Comparison of ENCODE assay signal across 17 cellular contexts in the genomic region with DNA sequence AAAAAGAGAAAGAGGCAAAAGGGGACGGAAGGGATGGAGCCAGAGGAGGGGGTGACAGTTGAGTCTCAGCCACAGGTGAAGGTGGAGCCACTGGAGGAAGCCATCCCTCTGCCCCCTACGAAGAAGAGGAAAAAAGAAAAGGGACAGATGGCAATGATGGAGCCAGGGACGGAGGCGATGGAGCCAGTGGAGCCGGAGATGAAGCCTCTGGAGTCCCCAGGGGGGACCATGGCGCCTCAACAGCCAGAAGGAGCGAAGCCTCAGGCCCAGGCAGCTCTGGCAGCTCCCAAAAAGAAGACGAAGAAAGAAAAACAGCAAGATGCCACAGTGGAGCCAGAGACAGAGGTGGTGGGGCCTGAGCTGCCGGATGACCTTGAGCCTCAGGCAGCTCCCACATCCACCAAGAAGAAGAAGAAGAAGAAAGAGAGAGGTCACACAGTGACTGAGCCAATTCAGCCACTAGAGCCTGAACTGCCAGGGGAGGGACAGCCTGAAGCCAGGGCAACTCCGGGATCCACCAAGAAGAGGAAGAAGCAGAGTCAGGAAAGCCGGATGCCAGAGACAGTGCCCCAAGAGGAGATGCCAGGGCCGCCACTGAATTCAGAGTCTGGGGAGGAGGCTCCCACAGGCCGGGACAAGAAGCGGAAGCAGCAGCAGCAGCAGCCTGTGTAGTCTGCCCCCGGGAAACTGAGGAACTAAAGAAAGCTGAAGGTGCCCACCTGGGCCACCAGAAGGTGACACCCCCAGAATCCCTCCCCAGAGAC. TPM values are rescaled to one million over a fixed set of nuclear protein-coding genes. Genes with fewer than 3 reads are reported as not detected.
A peak's percentile ranks its signal among the peaks of the same experiment; 100 is the strongest.
DNase-seq lines count a peak whose midpoint lies in the region; ATAC-seq, FAIRE-seq and TF ChIP-seq lines count a peak whose summit lies in the region.
"Had no signal": no experiment of that assay in that cellular context is flagged by ENCODE, and none has a peak within 500 bp of the region (broad histone marks: within the 10 kb centered on the region; RNA-seq: fewer than 3 reads in every experiment).

No MANE protein-coding gene starts in this region.

- intact Hi-C loops in A673 (cut with micrococcal nuclease; ENCODE audit: unreplicated experiment) (no loop called here), K562 (cut with micrococcal nuclease) (no loop called here), prostate gland (cut with DNase I) (no loop called here)

- peak overlapping the region in 1 of 2 experiments; percentile 38; a peak in 2 of 4 replicates for H3K9ac ChIP-seq in K562 (ENCODE audit: insufficient read depth in 1 of 2, low read depth in 2 of 2, low read length in 2 of 2)

- BruUV-seq in A673 (replicated peaks; lab: Mats Ljungman, UMichigan) (TSS peak; percentile 63), K562 (replicated peaks; lab: Mats Ljungman, UMichigan) (no TSS peak)

- H3K27ac ChIP-seq in A673 (ENCODE audit: low read depth, low read length, poor library complexity, severe bottlenecking) (no peak overlapping the region), K562 (ENCODE audit: extremely low read depth, low read depth, low read length) (no peak overlapping the region), prostate gland (no peak overlapping the region)
- H3K27ac ChIP-seq: lower lobe of right lung, tibial artery had no signal

- CTCF ChIA-PET in A673 (lab: Charles Lee) (no interaction called here), K562 (lab: Yijun Ruan, JAX; ENCODE audit: low intra/inter-chr PET ratio) (interaction anchor here (0.6 kb wide), 1 partner anchor 189 kb away, joined by 3 read pairs; no protein-coding TSS in a partner anchor)

- H3K27me3 ChIP-seq in A673 (replicated peaks; ENCODE audit: insufficient read depth, low read depth, low read length, poor library complexity) (no peaks in the 10 kb centered on the region), K562 (ENCODE audit: control insufficient read depth in 2 of 2, insufficient read depth in 2 of 2, low read length in 2 of 2) (no peaks in the 10 kb centered on the region), prostate gland (replicated peaks; ENCODE audit: insufficient read depth) (no peaks in the 10 kb centered on the region)
- H3K27me3 ChIP-seq: tibial artery had no signal

- FAIRE-seq in K562 (lab: Jason Lieb, UNC) = no peak
- FAIRE-seq: bronchial epithelial cell, H1 had no signal

- TF ChIP-seq POLR2A in K562 (conservative IDR thresholded peaks at IDR 0.05) (no peak; the same call in 1 of the 2 replicates), prostate gland (IDR thresholded peaks at IDR 0.05) (no peak)

- no peak overlapping the region for H2AFZ ChIP-seq in K562 (ENCODE audit: low read depth, low read length)

- no peak for DNase-seq in A673 (ENCODE audit: low spot score)
- DNase-seq in GM13976 (ENCODE audit: low spot score) = peak; percentile 6
- DNase-seq in K562 (ENCODE audit: extremely low read depth in 1 of 4, low spot score in 3 of 4) = no peak
- no peak for DNase-seq in prostate gland (ENCODE audit: low spot score)
- DNase-seq in GF-D8 (lab: John Stamatoyannopoulos, UW) = no peak
- DNase-seq in activated CD8-positive, alpha-beta memory T cell treated with anti-CD3 and anti-CD28 coated beads for 24 hours = no peak
- DNase-seq: activated CD4-positive, alpha-beta memory T cell treated with anti-CD3 and anti-CD28 coated beads, Interleukin-2, amount 10 ng/mL, durations not matched to agents 7 days and 5 days; activated gamma-delta T cell treated with Interleukin-2 at 50 U/mL for 16 hours; DMS79 treated with DMSO at 0.1 percent for 48 hours; effector memory CD4-positive, alpha-beta T cell; retina; stimulated activated CD8-positive, alpha-beta memory T cell treated with anti-CD3 and anti-CD28 coated beads, Interleukin-4, amount 100 ng/mL, for 48 hours; tibial artery had no signal

- H3K4me3 ChIP-seq in A673 (ENCODE audit: low read depth, low read length, poor library complexity, severe bottlenecking) (no peak overlapping the region), K562 (no peak overlapping the region), prostate gland (no peak overlapping the region)
- H3K4me3 ChIP-seq: lower lobe of right lung, tibial artery had no signal

- H3K9me3 ChIP-seq in A673 (ENCODE audit: low read depth, low read length, poor library complexity, severe bottlenecking) (no peaks in the 10 kb centered on the region), K562 (replicated peaks; ENCODE audit: control insufficient read depth, insufficient read depth, low read depth, low read length) (no peaks in the 10 kb centered on the region), prostate gland (no peaks in the 10 kb centered on the region)
- H3K9me3 ChIP-seq: lower lobe of right lung, tibial artery had no signal

- peaks cover 2% of the 10 kb centered on the region for H3K4me1 ChIP-seq in A673 (ENCODE audit: insufficient read depth, low read length, poor library complexity, severe bottlenecking)
- H3K4me1 ChIP-seq in K562 (replicated peaks in 1 of 2; ENCODE audit: control insufficient read depth in 2 of 2, insufficient read depth in 2 of 2, low read length in 2 of 2) = peaks cover 7 to 47% of the 10 kb centered on the region in 2 experiments; a peak in 4 of 5 replicates
- peaks cover 9% of the 10 kb centered on the region for H3K4me1 ChIP-seq in prostate gland (replicated peaks)

- H3K4me2 ChIP-seq in K562 (ENCODE audit: insufficient read depth, low read length) = no peak overlapping the region

- peaks cover 16% of the 10 kb centered on the region for H3K36me3 ChIP-seq in A673 (ENCODE audit: insufficient read depth, low read length, poor library complexity, severe bottlenecking)
- H3K36me3 ChIP-seq in K562 (ENCODE audit: control insufficient read depth, insufficient read depth, low read length) = peaks cover 42% of the 10 kb centered on the region; the same call in 2 of the 3 replicates
- H3K36me3 ChIP-seq in prostate gland = peaks cover 0 to 3% of the 10 kb centered on the region in 2 donors

- TF ChIP-seq CTCF in A673 (conservative IDR thresholded peaks at IDR 0.05; ENCODE audit: low read depth, low read length) (no peak), GM13976 (IDR thresholded peaks at IDR 0.05; ENCODE audit: borderline replicate concordance, control extremely low read depth, extremely low read depth, insufficient read depth, missing control alignments) (no peak), K562 (IDR thresholded peaks at IDR 0.05 in 2 of 3, conservative IDR thresholded peaks at IDR 0.05 in 1 of 3; ENCODE audit: insufficient read depth in 2 of 3, low read depth in 1 of 3, low read length in 3 of 3) (no peak), prostate gland (IDR thresholded peaks at IDR 0.05) (no peak)

- H3K9me1 ChIP-seq in K562 (ENCODE audit: control insufficient read depth, insufficient read depth, low read length) = no peaks in the 10 kb centered on the region

- ATAC-seq in K562 = no peak
- ATAC-seq: lower lobe of right lung had no signal

- in situ Hi-C loops in GM13976 (cut with MboI; ENCODE audit: low sequenced_read_pairs, unreplicated experiment) (no loop called here), K562 (cut with MboI) (no loop called here)

- no peak for TF ChIP-seq RAD21 in K562 (CRISPR knock-in tag; conservative IDR thresholded peaks at IDR 0.05 in 1 of 2, IDR thresholded peaks at IDR 0.05 in 1 of 2)

- TF ChIP-seq EP300 in K562 (IDR thresholded peaks at IDR 0.05; ENCODE audit: low read length) = no peak

- WGBS in K562 (ENCODE audit: insufficient coverage, low coverage, missing lambda C conversion rate) = 92% methylated on average over 11 of the region's 15 CpGs
- 84% methylated on average over 15 of the region's 15 CpGs for WGBS in prostate gland

- peaks cover 37% of the 10 kb centered on the region for H3K79me2 ChIP-seq in K562 (ENCODE audit: control insufficient read depth, insufficient read depth, low read length)

- H4K20me1 ChIP-seq in K562 (replicated peaks; ENCODE audit: control insufficient read depth, insufficient read depth, low read length) = no peaks in the 10 kb centered on the region

- POLR2A ChIA-PET in A673 (lab: Charles Lee; ENCODE audit: low non-redundant PET) (no interaction called here), K562 (lab: Yijun Ruan, JAX) (interaction anchor here (0.6 to 0.8 kb wide), 2 partner anchors 21 to 72 kb away, joined by 3 read pairs; no protein-coding TSS in a partner anchor)

RNA-seq across cellular contexts. Expression of a gene that starts 2.6 kb away (rescaled TPM):
- total RNA-seq in A673 (2021) (23.2 and 30.1 TPM in 2 replicates), K562 (2014; rRNA removed) (36.6 and 50.6 TPM in 2 replicates), K562 (2014; rRNA removed; fragmentation: Illumina TruSeq; extraction: Trizol) (19.7 and 22.7 TPM in 2 replicates), K562 (2015; rRNA removed; fragmentation: Illumina TruSeq; extraction: Trizol) (50.1 and 51.0 TPM in 2 replicates), K562 (2021) (27.4 and 32.1 TPM in 2 replicates), prostate gland (1 to 10 TPM; 6.6 to 8.9 TPM)
- total RNA-seq in K562 (2011; cell fraction: chromatin; rRNA removed; ENCODE audit: low replicate concordance) = 7.5 and 14.6 TPM in 2 replicates
- total RNA-seq in K562 (2011; cell fraction: nucleolus; rRNA removed) = 11.1 and 14.3 TPM in 2 replicates
- total RNA-seq in K562 (2011; cell fraction: nucleoplasm; rRNA removed) = 9.8 and 10.3 TPM in 2 replicates
- polyA plus RNA-seq in K562 (2011; rRNA removed) (8.5 and 9.7 TPM in 2 replicates), K562 (2014; fragmentation: Illumina TruSeq; extraction: Trizol) (32.6 and 37.4 TPM in 2 replicates), K562 (2014; fragmentation: Nextera tagmentation; extraction: Ambion mirVana) (1 to 10 TPM; 3.0 to 6.4 TPM), K562 (2014; rRNA removed) (29.2 and 31.7 TPM in 2 replicates)
- polyA plus RNA-seq in K562 (2011; cell fraction: cytosol; rRNA removed) = 11.0 and 17.1 TPM in 2 replicates
- polyA plus RNA-seq in K562 (2011; cell fraction: nucleus; rRNA removed) = 3.6 and 6.6 TPM in 2 replicates
- polyA plus RNA-seq in K562 (2012) = 5.1 and 14.9 TPM in 2 replicates
- 4.5 and 4.9 TPM in 2 replicates for polyA minus RNA-seq in K562 (2011; rRNA and poly(A)+ RNA removed)
- polyA minus RNA-seq in K562 (2011; cell fraction: cytosol; rRNA and poly(A)+ RNA removed) = 12.2 and 12.9 TPM in 2 replicates
- 3.0 and 3.8 TPM in 2 replicates for polyA minus RNA-seq in K562 (2011; cell fraction: nucleus; rRNA and poly(A)+ RNA removed)

RNA-seq across cellular contexts. Expression of a gene that starts 4.1 kb away (rescaled TPM):
- total RNA-seq in A673 (2021) (5.5 and 8.1 TPM in 2 replicates), K562 (2014; rRNA removed) (2.3 TPM in 2 replicates), K562 (2014; rRNA removed; fragmentation: Illumina TruSeq; extraction: Trizol) (0.84 and 1.0 TPM in 2 replicates), K562 (2015; rRNA removed; fragmentation: Illumina TruSeq; extraction: Trizol) (0.83 and 0.94 TPM in 2 replicates), K562 (2021) (4.5 and 6.7 TPM in 2 replicates), prostate gland (10 to 100 TPM; 56.1 to 60.3 TPM)
- 13.7 and 25.0 TPM in 2 replicates for total RNA-seq in K562 (2011; cell fraction: chromatin; rRNA removed; ENCODE audit: low replicate concordance)
- 14.5 and 17.6 TPM in 2 replicates for total RNA-seq in K562 (2011; cell fraction: nucleolus; rRNA removed)
- total RNA-seq in K562 (2011; cell fraction: nucleoplasm; rRNA removed) = 15.8 and 21.6 TPM in 2 replicates
- polyA plus RNA-seq in K562 (2011; rRNA removed) (2.0 and 6.6 TPM in 2 replicates), K562 (2014; fragmentation: Illumina TruSeq; extraction: Trizol) (2.7 and 3.6 TPM in 2 replicates), K562 (2014; fragmentation: Nextera tagmentation; extraction: Ambion mirVana) (under 1 TPM; 0.32 to 0.82 TPM), K562 (2014; rRNA removed) (1.7 and 3.7 TPM in 2 replicates)
- 2.6 and 3.5 TPM in 2 replicates for polyA plus RNA-seq in K562 (2011; cell fraction: cytosol; rRNA removed)
- 16.5 and 21.1 TPM in 2 replicates for polyA plus RNA-seq in K562 (2011; cell fraction: nucleus; rRNA removed)
- 7.4 and 23.3 TPM in 2 replicates for polyA plus RNA-seq in K562 (2012)
- polyA minus RNA-seq in K562 (2011; rRNA and poly(A)+ RNA removed) = 1.6 and 2.6 TPM in 2 replicates
- polyA minus RNA-seq in K562 (2011; cell fraction: cytosol; rRNA and poly(A)+ RNA removed) = 2.4 and 7.6 TPM in 2 replicates
- polyA minus RNA-seq in K562 (2011; cell fraction: nucleus; rRNA and poly(A)+ RNA removed) = 3.1 and 6.1 TPM in 2 replicates
- polyA plus RNA-seq: neural cell had no signal

RNA-seq across cellular contexts. Expression of a gene that starts 14.7 kb away (rescaled TPM):
- total RNA-seq in A673 (2021) (158 and 165 TPM in 2 replicates), K562 (2014; rRNA removed) (87.1 and 89.4 TPM in 2 replicates), K562 (2014; rRNA removed; fragmentation: Illumina TruSeq; extraction: Trizol) (31.1 and 37.7 TPM in 2 replicates), K562 (2015; rRNA removed; fragmentation: Illumina TruSeq; extraction: Trizol) (49.9 and 57.3 TPM in 2 replicates), K562 (2021) (75.1 and 75.5 TPM in 2 replicates), prostate gland (100 to 1,000 TPM; 142 to 151 TPM)
- 39.0 and 101 TPM in 2 replicates for total RNA-seq in K562 (2011; cell fraction: chromatin; rRNA removed; ENCODE audit: low replicate concordance)
- 64.0 and 74.7 TPM in 2 replicates for total RNA-seq in K562 (2011; cell fraction: nucleolus; rRNA removed)
- total RNA-seq in K562 (2011; cell fraction: nucleoplasm; rRNA removed) = 56.7 and 74.6 TPM in 2 replicates
- polyA plus RNA-seq in K562 (2011; rRNA removed) (60.0 and 67.5 TPM in 2 replicates), K562 (2014; fragmentation: Illumina TruSeq; extraction: Trizol) (70.3 and 86.8 TPM in 2 replicates), K562 (2014; fragmentation: Nextera tagmentation; extraction: Ambion mirVana) (10 to 100 TPM in 1 of 2 experiments, 1 to 10 TPM in 1; 9.3 to 17.0 TPM), K562 (2014; rRNA removed) (92.6 and 95.8 TPM in 2 replicates)
- polyA plus RNA-seq in K562 (2011; cell fraction: cytosol; rRNA removed) = 85.4 and 165 TPM in 2 replicates
- 90.3 and 164 TPM in 2 replicates for polyA plus RNA-seq in K562 (2011; cell fraction: nucleus; rRNA removed)
- 61.5 and 139 TPM in 2 replicates for polyA plus RNA-seq in K562 (2012)
- polyA minus RNA-seq in K562 (2011; rRNA and poly(A)+ RNA removed) = 19.6 and 33.4 TPM in 2 replicates
- 57.8 and 74.6 TPM in 2 replicates for polyA minus RNA-seq in K562 (2011; cell fraction: cytosol; rRNA and poly(A)+ RNA removed)
- 37.8 and 41.3 TPM in 2 replicates for polyA minus RNA-seq in K562 (2011; cell fraction: nucleus; rRNA and poly(A)+ RNA removed)

RNA-seq across cellular contexts. Expression of a gene that starts 38.6 kb away (rescaled TPM):
- total RNA-seq in A673 (2021) (51.6 and 59.2 TPM in 2 replicates), K562 (2014; rRNA removed) (26.4 and 29.8 TPM in 2 replicates), K562 (2014; rRNA removed; fragmentation: Illumina TruSeq; extraction: Trizol) (12.0 and 15.0 TPM in 2 replicates), K562 (2015; rRNA removed; fragmentation: Illumina TruSeq; extraction: Trizol) (12.9 and 13.9 TPM in 2 replicates), K562 (2021) (55.9 and 57.7 TPM in 2 replicates), prostate gland (10 to 100 TPM; 20.5 to 31.8 TPM)
- 133 and 285 TPM in 2 replicates for total RNA-seq in K562 (2011; cell fraction: chromatin; rRNA removed; ENCODE audit: low replicate concordance)
- total RNA-seq in K562 (2011; cell fraction: nucleolus; rRNA removed) = 121 and 134 TPM in 2 replicates
- total RNA-seq in K562 (2011; cell fraction: nucleoplasm; rRNA removed) = 92.9 and 95.2 TPM in 2 replicates
- polyA plus RNA-seq in K562 (2011; rRNA removed) (23.4 and 52.4 TPM in 2 replicates), K562 (2014; fragmentation: Illumina TruSeq; extraction: Trizol) (28.5 and 32.7 TPM in 2 replicates), K562 (2014; fragmentation: Nextera tagmentation; extraction: Ambion mirVana) (1 to 10 TPM; 2.2 to 2.4 TPM), K562 (2014; rRNA removed) (31.1 and 31.6 TPM in 2 replicates)
- 23.5 and 48.2 TPM in 2 replicates for polyA plus RNA-seq in K562 (2011; cell fraction: cytosol; rRNA removed)
- 142 and 172 TPM in 2 replicates for polyA plus RNA-seq in K562 (2011; cell fraction: nucleus; rRNA removed)
- 37.7 and 45.1 TPM in 2 replicates for polyA plus RNA-seq in K562 (2012)
- 51.5 and 54.5 TPM in 2 replicates for polyA minus RNA-seq in K562 (2011; rRNA and poly(A)+ RNA removed)
- 26.8 and 33.6 TPM in 2 replicates for polyA minus RNA-seq in K562 (2011; cell fraction: cytosol; rRNA and poly(A)+ RNA removed)
- 37.0 and 57.0 TPM in 2 replicates for polyA minus RNA-seq in K562 (2011; cell fraction: nucleus; rRNA and poly(A)+ RNA removed)

RNA-seq across cellular contexts. Expression of a gene that starts 58.8 kb away (rescaled TPM):
- 1.0 and 1.9 TPM in 2 replicates for total RNA-seq in A673 (2021)
- total RNA-seq in K562 (2011; cell fraction: chromatin; rRNA removed; ENCODE audit: low replicate concordance) = 2.1 and 8.8 TPM in 2 replicates
- total RNA-seq in K562 (2011; cell fraction: nucleolus; rRNA removed) = 4.2 and 6.7 TPM in 2 replicates
- total RNA-seq in K562 (2011; cell fraction: nucleoplasm; rRNA removed) = 3.9 and 4.5 TPM in 2 replicates
- total RNA-seq in K562 (2014; rRNA removed) = 1.2 and 1.6 TPM in 2 replicates
- total RNA-seq in K562 (2014; rRNA removed; fragmentation: Illumina TruSeq; extraction: Trizol) = 0.73 TPM in 2 replicates
- total RNA-seq in K562 (2015; rRNA removed; fragmentation: Illumina TruSeq; extraction: Trizol) = 0.18 and 0.26 TPM in 2 replicates
- 2.4 and 2.7 TPM in 2 replicates for total RNA-seq in K562 (2021)
- 0.25 and 0.27 TPM in 2 replicates for polyA plus RNA-seq in K562 (2011; rRNA removed)
- 0.32 and 0.52 TPM in 2 replicates for polyA plus RNA-seq in K562 (2011; cell fraction: cytosol; rRNA removed)
- polyA plus RNA-seq in K562 (2011; cell fraction: nucleus; rRNA removed) = 1.8 and 3.8 TPM in 2 replicates
- polyA plus RNA-seq in K562 (2012) = 0.76 and 1.3 TPM in 2 replicates
- 1.2 and 1.4 TPM in 2 replicates for polyA plus RNA-seq in K562 (2014; fragmentation: Illumina TruSeq; extraction: Trizol)
- under 1 TPM; 0.11 to 0.30 TPM for polyA plus RNA-seq in K562 (2014; fragmentation: Nextera tagmentation; extraction: Ambion mirVana)
- polyA plus RNA-seq in K562 (2014; rRNA removed) = 0.93 and 2.9 TPM in 2 replicates
- 0.54 and 0.77 TPM in 2 replicates for polyA minus RNA-seq in K562 (2011; rRNA and poly(A)+ RNA removed)
- polyA minus RNA-seq in K562 (2011; cell fraction: cytosol; rRNA and poly(A)+ RNA removed) = 0.55 and 0.76 TPM in 2 replicates
- polyA minus RNA-seq in K562 (2011; cell fraction: nucleus; rRNA and poly(A)+ RNA removed) = 2.8 and 3.6 TPM in 2 replicates
- total RNA-seq in prostate gland = 1 to 10 TPM; 2.5 to 6.4 TPM
